ENCODE assay signal across 1 cellular context in genomic region chr6:68639826-68640505, GRCh38.
TF ChIP-seq lines count a peak whose summit lies in the region.

No MANE protein-coding gene starts in this region.

TF ChIP-seq in SK-N-SH, 30 proteins besides CTCF, POLR2A, EP300 and RAD21 (continued from another document):
- TF ChIP-seq REST (IDR thresholded peaks at IDR 0.05; ENCODE audit: low read depth, low read length) = no peak
- no peak for TF ChIP-seq CHD2 (IDR thresholded peaks at IDR 0.05; ENCODE audit: low read length, partially characterized antibody)
- TF ChIP-seq RFX5 (IDR thresholded peaks at IDR 0.05; ENCODE audit: low read length) = no peak
